8 cellular contexts compared by ENCODE assay signal in the genomic region with DNA sequence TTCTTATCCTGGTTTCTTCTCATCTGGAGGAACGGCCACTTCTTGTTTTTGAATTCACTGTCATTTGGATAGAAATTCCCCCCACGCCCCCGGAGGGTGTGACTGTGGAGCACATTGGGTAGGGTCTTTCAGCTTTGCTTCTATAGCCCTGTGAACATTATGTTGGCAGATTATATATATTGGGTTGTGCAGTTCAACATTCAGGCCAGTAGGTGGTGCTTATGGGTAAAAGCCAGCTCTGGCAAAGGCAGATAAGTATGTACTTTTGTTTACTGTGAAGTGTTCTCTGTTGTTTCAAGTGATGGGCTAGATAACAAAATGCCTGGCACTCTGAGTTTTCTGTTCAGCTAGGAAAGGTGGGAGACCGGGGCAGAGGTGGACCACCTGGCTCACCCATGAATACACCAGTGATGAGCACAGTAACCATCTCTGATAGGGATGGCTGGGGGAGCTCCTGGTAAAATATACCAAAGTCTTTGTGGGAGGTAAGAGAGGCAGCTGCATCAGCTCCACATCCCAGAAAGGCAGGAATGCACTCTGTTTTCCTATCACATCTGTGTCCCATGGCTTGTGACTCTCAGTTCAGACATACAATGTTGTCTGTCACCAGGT.
DNase-seq lines count a peak whose midpoint lies in the region; ATAC-seq and TF ChIP-seq lines count a peak whose summit lies in the region.

No MANE protein-coding gene starts in this region.

- H3K4me3 ChIP-seq in BJ (ENCODE audit: low read depth, low read length) (no peak overlapping the region), SK-N-MC (no peak overlapping the region)

- no peak overlapping the region for H3K9ac ChIP-seq in SK-N-MC (ENCODE audit: insufficient read length)

- peak; percentile 73 for ATAC-seq in GM18870 (IDR thresholded peaks at IDR 0.05; ENCODE audit: unreplicated experiment)
- no peak for ATAC-seq in activated CD4-positive, CD25-positive, alpha-beta regulatory T cell treated with anti-CD3 and anti-CD28 coated beads, Interleukin-2, amount 50 U/mL, for 24 hours

- peaks cover 6% of the 10 kb centered on the region; the same call in 1 of the 2 replicates for H3K9me3 ChIP-seq in SK-N-MC (ENCODE audit: low read depth, low read length)

- no peaks in the 10 kb centered on the region for H3K36me3 ChIP-seq in BJ (ENCODE audit: control insufficient read depth, insufficient read depth, low read length)
- H3K36me3 ChIP-seq in SK-N-MC (ENCODE audit: insufficient read depth, low read length): no peaks in the 10 kb centered on the region

- POLR2A ChIA-PET in BJ (lab: Charles Lee): no interaction called here

- no peak overlapping the region for H3K27ac ChIP-seq in SK-N-MC

- in situ Hi-C loops in G401 (cut with HindIII; ENCODE audit: low sequenced_read_pairs): no loop called here

- TF ChIP-seq CTCF in BJ (IDR thresholded peaks at IDR 0.05; ENCODE audit: insufficient read depth, low read depth, low read length): peak; percentile 75

- no peak for DNase-seq in BJ (ENCODE audit: low read depth)
- DNase-seq in HT-29 (ENCODE audit: low spot score): peak; percentile 71
- DNase-seq in SK-N-MC (ENCODE audit: low read depth, low spot score): peak; percentile 14
- DNase-seq in glomerular visceral epithelial cell (ENCODE audit: extremely low spot score): peak; percentile 48
- peak; percentile 6 for DNase-seq in stromal cell of bone marrow (ENCODE audit: low read depth)
- no peak for DNase-seq in G401 (ENCODE audit: low spot score)

- CTCF ChIA-PET in BJ (lab: Yijun Ruan, JAX): interaction anchor here (0.6 to 1.7 kb wide), 7 partner anchors 9 to 845 kb away, joined by 3 to 8 read pairs (median 4); no protein-coding TSS in a partner anchor

- no peaks in the 10 kb centered on the region for H3K27me3 ChIP-seq in BJ (ENCODE audit: control insufficient read depth, insufficient read depth, low read length)

Comparison
In these comparisons a context has a peak if more than half of its experiments do, and no peak if none do; other contexts are left out.
1. DNase-seq: peak in HT-29 (single experiment), SK-N-MC (single experiment), glomerular visceral epithelial cell (single experiment) and stromal cell of bone marrow (single experiment); none in BJ (single experiment) and G401 (single experiment).